ENCODE assay signal across 19 cellular contexts in the genomic region with DNA sequence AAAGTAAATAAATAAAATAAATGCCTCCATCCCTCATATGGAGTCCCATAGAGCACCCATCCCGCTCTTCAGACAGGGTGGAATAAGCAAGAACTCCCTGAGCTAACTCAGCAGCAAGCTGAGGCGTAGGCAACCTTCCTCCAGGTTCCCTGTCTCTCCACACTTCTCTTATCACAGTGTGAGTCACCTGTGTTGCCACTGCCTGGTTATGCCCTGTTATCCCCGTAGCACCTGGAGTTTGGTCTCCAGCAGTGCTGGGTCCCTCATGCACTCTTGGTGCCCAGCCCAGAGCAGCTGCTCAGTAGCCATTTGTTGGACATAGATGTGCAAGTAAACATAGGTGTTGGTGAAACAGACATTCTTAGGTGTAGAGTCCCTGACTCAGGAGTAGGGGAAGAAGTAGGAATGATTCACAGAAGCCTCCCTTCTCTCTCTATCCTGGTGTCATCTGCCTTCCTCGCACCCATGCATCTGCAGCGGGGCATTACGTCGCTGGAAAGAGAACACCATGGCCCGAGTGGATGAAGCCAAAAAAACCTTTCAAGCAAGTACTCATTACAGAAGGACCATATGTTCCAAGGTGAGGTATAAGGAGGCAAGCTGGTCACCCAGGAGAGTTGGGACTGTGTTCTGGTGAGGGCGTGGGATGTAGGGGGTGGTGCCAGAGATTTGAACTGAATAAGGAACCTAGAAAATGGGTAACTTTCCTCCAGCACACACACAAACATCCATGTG. TPM values are rescaled to one million over a fixed set of nuclear protein-coding genes. Genes with fewer than 3 reads are reported as not detected.
DNase-seq lines count a peak whose midpoint lies in the region; TF ChIP-seq lines count a peak whose summit lies in the region.
"Had no signal": no experiment of that assay in that cellular context is flagged by ENCODE, and none has a peak within 500 bp of the region (broad histone marks: within the 10 kb centered on the region; RNA-seq: fewer than 3 reads in every experiment).

No MANE protein-coding gene starts in this region.

- no peak overlapping the region for H3K4me3 ChIP-seq in uterus
- H3K4me3 ChIP-seq: stomach had no signal

- H3K4me1 ChIP-seq in uterus: peaks cover 0 to 13% of the 10 kb centered on the region in 2 donors
- H3K4me1 ChIP-seq: foreskin keratinocyte had no signal

- H3K27ac Mint-ChIP-seq in activated CD4-positive, alpha-beta T cell treated with anti-CD3 and anti-CD28 coated beads, Interleukin-2, amount 10 ng/mL, durations not matched to agents 24 days and 14 days: no peak overlapping the region
- H3K27ac Mint-ChIP-seq in Calu3 (ENCODE audit: unreplicated experiment): no peak overlapping the region
- H3K27ac Mint-ChIP-seq: B cell, type B pancreatic cell had no signal

- H3K27me3 ChIP-seq in uterus: no peaks in the 10 kb centered on the region
- H3K27me3 ChIP-seq: foreskin keratinocyte, stomach had no signal

- no peaks in the 10 kb centered on the region for H3K9me3 ChIP-seq in uterus
- H3K9me3 ChIP-seq: stomach had no signal

- intact Hi-C loops in activated CD4-positive, alpha-beta T cell treated with anti-CD3 and anti-CD28 coated beads, Interleukin-2, amount 10 ng/mL, durations not matched to agents 24 days and 14 days (cut with micrococcal nuclease): no loop called here
- intact Hi-C loops in uterus (cut with DNase I; ENCODE audit: low total_unique reads): no loop called here
- intact Hi-C loops in Calu3 (cut with micrococcal nuclease; ENCODE audit: unreplicated experiment): no loop called here

- no peaks in the 10 kb centered on the region for H3K9me3 Mint-ChIP-seq in activated CD4-positive, alpha-beta T cell treated with anti-CD3 and anti-CD28 coated beads, Interleukin-2, amount 10 ng/mL, durations not matched to agents 24 days and 14 days
- H3K9me3 Mint-ChIP-seq in Calu3 (ENCODE audit: low read depth, unreplicated experiment): no peaks in the 10 kb centered on the region
- H3K9me3 Mint-ChIP-seq: activated naive CD8-positive, alpha-beta T cell treated with anti-CD3 and anti-CD28 coated beads, Interleukin-2, amount 10 ng/mL, durations not matched to agents 7 days and 5 days; type B pancreatic cell had no signal

- no TSS peak for BruUV-seq in Calu3 (replicated peaks; lab: Mats Ljungman, UMichigan)

- TF ChIP-seq POLR2A in uterus (IDR thresholded peaks at IDR 0.05): no peak

- peaks cover 57% of the 10 kb centered on the region for H3K36me3 Mint-ChIP-seq in activated CD4-positive, alpha-beta T cell treated with anti-CD3 and anti-CD28 coated beads, Interleukin-2, amount 10 ng/mL, durations not matched to agents 24 days and 14 days (ENCODE audit: low read depth)
- H3K36me3 Mint-ChIP-seq in Calu3 (ENCODE audit: insufficient read depth, unreplicated experiment): peaks cover 18% of the 10 kb centered on the region

- in situ Hi-C loops in G401 (cut with HindIII; ENCODE audit: low sequenced_read_pairs) (no loop called here), ACHN (cut with HindIII; ENCODE audit: low pct_ligation_motif_present, low pct_unique_long_range_greater_than_20kb, low sequenced_read_pairs) (no loop called here)

- H3K27ac ChIP-seq in uterus: no peak overlapping the region
- H3K27ac ChIP-seq: foreskin keratinocyte, stomach, WERI-Rb-1 had no signal

- H3K36me3 ChIP-seq in uterus: no peaks in the 10 kb centered on the region

- no peak for TF ChIP-seq CTCF in uterus (IDR thresholded peaks at IDR 0.05)
- no peak for TF ChIP-seq CTCF in Calu3 (IDR thresholded peaks at IDR 0.05; ENCODE audit: unreplicated experiment)

- no peak overlapping the region for H3K4me3 Mint-ChIP-seq in activated CD4-positive, alpha-beta T cell treated with anti-CD3 and anti-CD28 coated beads, Interleukin-2, amount 10 ng/mL, durations not matched to agents 24 days and 14 days
- no peak overlapping the region for H3K4me3 Mint-ChIP-seq in Calu3 (ENCODE audit: low read depth, unreplicated experiment)
- H3K4me3 Mint-ChIP-seq: activated naive CD8-positive, alpha-beta T cell treated with anti-CD3 and anti-CD28 coated beads, Interleukin-2, amount 10 ng/mL, durations not matched to agents 7 days and 5 days; B cell; type B pancreatic cell had no signal

- DNase-seq in activated CD4-positive, alpha-beta T cell treated with anti-CD3 and anti-CD28 coated beads for 48 hours: peak; percentile 1
- no peak for DNase-seq in activated CD4-positive, alpha-beta T cell treated with anti-CD3 and anti-CD28 coated beads, Interleukin-2, amount 10 ng/mL, durations not matched to agents 24 days and 14 days
- DNase-seq in G401 (ENCODE audit: low spot score) (peak; percentile 88), cerebellar cortex (ENCODE audit: low spot score) (peak; percentile 85), occipital lobe (lab: John Stamatoyannopoulos, UW) (peak; percentile 29), uterus (no peak), Calu3 (no peak), ACHN (no peak)
- DNase-seq: activated CD4-positive, alpha-beta T cell treated with anti-CD3 and anti-CD28 coated beads, Interleukin-2, amount 50 U/mL, for 48 hours; activated naive CD8-positive, alpha-beta T cell treated with anti-CD3 and anti-CD28 coated beads, Interleukin-2, amount 10 ng/mL, durations not matched to agents 7 days and 5 days; activated T-cell treated with anti-CD3 and anti-CD28 coated beads, Interleukin-2, amount 50 U/mL, for 48 hours; effector CD4-positive, alpha-beta T cell; foreskin keratinocyte; NCI-H526 treated with DMSO at 0.1 percent for 48 hours; stimulated activated CD4-positive, alpha-beta T cell treated with anti-CD3 and anti-CD28 coated beads, Interleukin-4, amount 100 ng/mL, for 24 hours; stomach; WERI-Rb-1 had no signal

- H3K27me3 Mint-ChIP-seq in activated CD4-positive, alpha-beta T cell treated with anti-CD3 and anti-CD28 coated beads, Interleukin-2, amount 10 ng/mL, durations not matched to agents 24 days and 14 days: no peaks in the 10 kb centered on the region
- H3K27me3 Mint-ChIP-seq in Calu3 (ENCODE audit: unreplicated experiment): no peaks in the 10 kb centered on the region
- H3K27me3 Mint-ChIP-seq: activated naive CD8-positive, alpha-beta T cell treated with anti-CD3 and anti-CD28 coated beads, Interleukin-2, amount 10 ng/mL, durations not matched to agents 7 days and 5 days; B cell; type B pancreatic cell had no signal

- CTCF ChIA-PET in Calu3 (lab: Charles Lee): interaction anchor here (0.6 kb wide), 1 partner anchor 228 kb away, joined by 4 read pairs; no protein-coding TSS in a partner anchor

- H3K4me1 Mint-ChIP-seq in activated CD4-positive, alpha-beta T cell treated with anti-CD3 and anti-CD28 coated beads, Interleukin-2, amount 10 ng/mL, durations not matched to agents 24 days and 14 days: peaks cover 3% of the 10 kb centered on the region
- no peaks in the 10 kb centered on the region for H3K4me1 Mint-ChIP-seq in Calu3 (ENCODE audit: low read depth, unreplicated experiment)
- H3K4me1 Mint-ChIP-seq: activated naive CD8-positive, alpha-beta T cell treated with anti-CD3 and anti-CD28 coated beads, Interleukin-2, amount 10 ng/mL, durations not matched to agents 7 days and 5 days; B cell had no signal

RNA-seq across cellular contexts. Expression of a gene that starts 56.0 kb away (rescaled TPM):
- total RNA-seq in activated CD4-positive, alpha-beta T cell treated with anti-CD3 and anti-CD28 coated beads, Interleukin-2, amount 10 ng/mL, durations not matched to agents 24 days and 14 days: 44.9 and 52.1 TPM in 2 replicates
- total RNA-seq in G401 (2014; rRNA removed; shearing (Covaris generic)): 46.1 and 75.3 TPM in 2 replicates
- 37.4 TPM for total RNA-seq in occipital lobe
- total RNA-seq in uterus: 100 to 1,000 TPM in 1 of 4 donors, 10 to 100 TPM in 3; 21.8 to 205 (median 42.2) TPM
- total RNA-seq in Calu3 (2022): 45.9 and 53.4 TPM in 2 replicates

Comparison
In these comparisons a context has a peak if more than half of its experiments do, and no peak if none do; other contexts are left out.
1. DNase-seq: peak in activated CD4-positive, alpha-beta T cell treated with anti-CD3 and anti-CD28 coated beads for 48 hours (single experiment), G401 (single experiment), cerebellar cortex (single experiment) and occipital lobe (single experiment); none in activated CD4-positive, alpha-beta T cell treated with anti-CD3 and anti-CD28 coated beads, Interleukin-2, amount 10 ng/mL, durations not matched to agents 24 days and 14 days (single experiment), uterus (0 of 2), Calu3 (single experiment) and ACHN (single experiment).